19 cellular contexts compared by ENCODE assay signal in the genomic region with DNA sequence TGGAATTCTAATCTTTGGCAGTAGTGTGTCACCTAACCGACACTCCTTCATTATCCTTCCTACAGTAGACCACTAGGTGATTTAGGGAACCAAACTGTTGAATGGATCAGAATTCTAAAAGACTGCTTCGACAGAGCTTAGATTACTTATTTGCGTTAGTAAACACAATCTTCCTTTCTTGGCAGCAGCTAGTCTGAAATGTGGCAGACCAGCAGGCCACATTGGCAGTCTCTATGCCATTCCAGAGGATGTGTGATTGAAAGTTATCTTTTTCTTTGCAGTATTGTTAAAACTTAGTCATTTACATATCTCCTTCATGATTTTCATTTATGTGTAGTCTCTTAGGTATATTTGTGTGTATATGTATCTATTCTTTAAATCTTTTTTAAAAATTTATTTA. TPM values are rescaled to one million over a fixed set of nuclear protein-coding genes. Genes with fewer than 3 reads are reported as not detected.
DNase-seq lines count a peak whose midpoint lies in the region; ATAC-seq and TF ChIP-seq lines count a peak whose summit lies in the region.
"Had no signal": no experiment of that assay in that cellular context is flagged by ENCODE, and none has a peak within 500 bp of the region (broad histone marks: within the 10 kb centered on the region; RNA-seq: fewer than 3 reads in every experiment).

No MANE protein-coding gene starts in this region.

- H3K4me1 Mint-ChIP-seq in T-cell, result peaks cover 83 to 90% (median 90%) of the 10 kb centered on the region in 3 donors
- peaks cover 89 to 95% of the 10 kb centered on the region in 2 donors for H3K4me1 Mint-ChIP-seq in immature natural killer cell

- H3K4me1 ChIP-seq in transverse colon (peaks cover 13 to 93% (median 49%) of the 10 kb centered on the region in 4 donors), esophagus squamous epithelium (peaks cover 0 to 77% (median 65%) of the 10 kb centered on the region in 3 donors)
- H3K4me1 ChIP-seq: prostate gland had no signal

- ATAC-seq in Right ventricle myocardium superior (ENCODE audit: poor library complexity) (peak; percentile 34), Right ventricle myocardium inferior (no peak), T-cell (replicated peaks in 1 of 4) (no peak)

- intact Hi-C loops in Right ventricle myocardium superior (cut with DNase I), result no loop called here
- intact Hi-C loops in Right ventricle myocardium inferior (cut with DNase I), result no loop called here
- intact Hi-C loops in transverse colon (cut with DNase I; ENCODE audit: low total_unique reads), result no loop called here
- intact Hi-C loops in esophagus squamous epithelium (cut with DNase I), result no loop called here

- H3K27me3 ChIP-seq in transverse colon (no peaks in the 10 kb centered on the region), esophagus squamous epithelium (no peaks in the 10 kb centered on the region)

- in situ Hi-C loops in transverse colon (cut with MboI; ENCODE audit: low pct_ligation_motif_present in 1 of 4, low pct_unique_long_range_greater_than_20kb in 1 of 4, low sequenced_read_pairs in 3 of 4), result loop anchor here in 1 of 4 donors (25.0 kb wide), 1 partner anchor 145 kb away; no protein-coding TSS in a partner anchor

- H3K9me3 Mint-ChIP-seq in T-cell, result no peaks in the 10 kb centered on the region
- H3K9me3 Mint-ChIP-seq in immature natural killer cell, result no peaks in the 10 kb centered on the region
- H3K9me3 Mint-ChIP-seq: activated T-helper 1 cell treated with anti-CD3 and anti-CD28 coated beads, Interleukin-12 subunit alpha, Interleukin-12 subunit beta, Interleukin-2, Interleukin-4 antibody, amounts not matched to agents 30 ng/mL and 10 ng/mL and 1 ng/mL, durations not matched to agents 14 hours and 24 hours and 36 hours; H9 had no signal

- H3K27ac ChIP-seq in transverse colon (peak overlapping the region in 3 of 4 donors; percentile 3 to 11 (median 10)), esophagus squamous epithelium (peak overlapping the region in 2 of 4 donors; percentile 7 to 12)
- H3K27ac ChIP-seq: lower lobe of right lung, prostate gland, SK-N-MC had no signal

- WGBS in transverse colon (ENCODE audit: low coverage in 1 of 2), 2 donors, result 67 to 68% methylated on average over 3 of the region's 3 CpGs
- WGBS in esophagus squamous epithelium, 2 donors, result 77 to 80% methylated on average over 3 of the region's 3 CpGs

- DNase-seq in Right ventricle myocardium superior (no peak), Right ventricle myocardium inferior (ENCODE audit: missing footprints) (no peak), T-cell (no peak), immature natural killer cell (no peak), transverse colon (no peak), NCI-H345 (lab: John Stamatoyannopoulos, UW) (no peak), esophagus squamous epithelium (lab: John Stamatoyannopoulos, UW) (no peak), NCI-H1436 treated with DMSO at 0.1 percent for 48 hours (lab: John Stamatoyannopoulos, UW) (no peak)
- DNase-seq: COR-L47; foreskin melanocyte; H9; lower lobe of right lung; NCI-H1694; NCI-H524; stimulated activated naive CD8-positive, alpha-beta T cell treated with anti-CD3 and anti-CD28 coated beads, Interleukin-15, Interleukin-2, amounts not matched to agents 100 U/mL and 50 U/mL, for 24 hours had no signal

- H3K4me3 Mint-ChIP-seq in T-cell, result peak overlapping the region; percentile 31 to 62 (median 47)
- peak overlapping the region in 3 of 5 donors; percentile 51 to 61 (median 57) for H3K4me3 Mint-ChIP-seq in immature natural killer cell
- H3K4me3 Mint-ChIP-seq: H9 had no signal

- no peak overlapping the region for H3K4me3 ChIP-seq in transverse colon
- no peak overlapping the region for H3K4me3 ChIP-seq in esophagus squamous epithelium
- H3K4me3 ChIP-seq: GM12878, lower lobe of right lung, prostate gland, SK-N-MC had no signal

- TF ChIP-seq POLR2A in transverse colon (IDR thresholded peaks at IDR 0.05) (no peak), esophagus squamous epithelium (IDR thresholded peaks at IDR 0.05) (no peak)

- TF ChIP-seq EP300 in transverse colon (IDR thresholded peaks at IDR 0.05; ENCODE audit: low read depth), result no peak

- H3K36me3 Mint-ChIP-seq in T-cell (peaks cover 24% of the 10 kb centered on the region), immature natural killer cell (peaks cover 0 to 3% (median 0%) of the 10 kb centered on the region in 3 donors)

- TF ChIP-seq CTCF in transverse colon (IDR thresholded peaks at IDR 0.05) (no peak), esophagus squamous epithelium (IDR thresholded peaks at IDR 0.05) (no peak)

- no peaks in the 10 kb centered on the region for H3K9me3 ChIP-seq in transverse colon
- H3K9me3 ChIP-seq in esophagus squamous epithelium, result no peaks in the 10 kb centered on the region
- H3K9me3 ChIP-seq: lower lobe of right lung, prostate gland had no signal

- POLR2A ChIA-PET in T-cell (lab: Charles Lee), result interaction anchor here (0.7 to 3.2 kb wide), 8 partner anchors 13 to 109 kb away, joined by 3 to 10 read pairs (median 4); partner anchors contain the start of gene MBNL1 (in 1 of the 2)

- CTCF ChIA-PET in T-cell (lab: Charles Lee), result interaction anchor here (0.6 to 2.1 kb wide), 7 partner anchors 9 to 124 kb away, joined by 3 to 5 read pairs (median 3); no protein-coding TSS in a partner anchor

- H3K36me3 ChIP-seq in transverse colon (no peaks in the 10 kb centered on the region), esophagus squamous epithelium (peaks cover 0 to 5% (median 0%) of the 10 kb centered on the region in 3 donors)
- H3K36me3 ChIP-seq: prostate gland had no signal

- H3K27me3 Mint-ChIP-seq in T-cell (no peaks in the 10 kb centered on the region), immature natural killer cell (ENCODE audit: low read depth in 3 of 3) (no peaks in the 10 kb centered on the region)

- H3K27ac Mint-ChIP-seq in T-cell (peak overlapping the region; percentile 85 to 87), immature natural killer cell (peak overlapping the region; percentile 14 to 83 (median 70))

RNA-seq across cellular contexts. Expression of gene MBNL1, which starts 23.6 kb away (rescaled TPM):
- total RNA-seq in Right ventricle myocardium superior (182 TPM), Right ventricle myocardium inferior (180 TPM), T-cell (100 to 1,000 TPM; 408 to 705 (median 423) TPM), transverse colon (100 to 1,000 TPM; 232 to 658 (median 509) TPM), esophagus squamous epithelium (100 to 1,000 TPM in 3 of 4 donors, 10 to 100 TPM in 1; 94.0 to 318 (median 161) TPM)
- polyA plus RNA-seq in immature natural killer cell, result 100 to 1,000 TPM; 270 to 399 (median 286) TPM
